ENCODE assay signal across 8 cellular contexts in genomic region chr20:57698191-57698866, GRCh38. TPM values are rescaled to one million over a fixed set of nuclear protein-coding genes. Genes with fewer than 3 reads are reported as not detected.
A peak's percentile ranks its signal among the peaks of the same experiment; 100 is the strongest.
DNase-seq lines count a peak whose midpoint lies in the region; FAIRE-seq and TF ChIP-seq lines count a peak whose summit lies in the region.

No MANE protein-coding gene starts in this region.

- H3K79me2 ChIP-seq in endothelial cell of umbilical vein (ENCODE audit: control insufficient read depth, insufficient read depth, low read length) (peaks cover 64% of the 10 kb centered on the region), H9 (ENCODE audit: insufficient read depth, low read length) (peaks cover 72% of the 10 kb centered on the region; the same call in 1 of the 2 replicates)

- H3K4me3 ChIP-seq in endothelial cell of umbilical vein (replicated peaks in 1 of 3; ENCODE audit: insufficient read depth in 1 of 3, low read depth in 1 of 3, low read length in 3 of 3) (peak overlapping the region in 1 of 3 experiments; percentile 25), neuronal stem cell (ENCODE audit: low read length in 2 of 2) (no peak overlapping the region)

- H3K9me3 ChIP-seq in endothelial cell of umbilical vein (replicated peaks; ENCODE audit: control insufficient read depth, insufficient read depth, low read length) (no peaks in the 10 kb centered on the region), H9 (ENCODE audit: control insufficient read depth, low read depth, low read length) (no peaks in the 10 kb centered on the region), neuronal stem cell (replicated peaks in 1 of 2; ENCODE audit: control insufficient read depth in 2 of 2, insufficient read depth in 1 of 2, low read depth in 1 of 2, low read length in 2 of 2) (no peaks in the 10 kb centered on the region)

- TF ChIP-seq CTCF in endothelial cell of umbilical vein (IDR thresholded peaks at IDR 0.05; ENCODE audit: extremely low read depth in 1 of 2, insufficient read depth in 1 of 2, low read depth in 1 of 2, low read length in 2 of 2), result no peak
- no peak for TF ChIP-seq CTCF in H9 (conservative IDR thresholded peaks at IDR 0.05)
- TF ChIP-seq CTCF in GM20000 (IDR thresholded peaks at IDR 0.05; ENCODE audit: extremely low read depth, missing control alignments), result no peak

- POLR2A ChIA-PET in endothelial cell of umbilical vein (lab: Charles Lee), result interaction anchor here (1.4 kb wide), 1 partner anchor 51 kb away, joined by 4 read pairs; no protein-coding TSS in a partner anchor

- no peak overlapping the region for H3K56ac ChIP-seq in H9 (ENCODE audit: insufficient read length, low read depth, low read length)

- peaks cover 0 to 6% of the 10 kb centered on the region in 2 experiments for H3K36me3 ChIP-seq in endothelial cell of umbilical vein (ENCODE audit: control insufficient read depth in 2 of 2, extremely low read depth in 1 of 2, insufficient read depth in 2 of 2, low read length in 2 of 2)
- no peaks in the 10 kb centered on the region for H3K36me3 ChIP-seq in neuronal stem cell (replicated peaks in 1 of 2; ENCODE audit: control insufficient read depth in 2 of 2, insufficient read depth in 2 of 2, low read length in 2 of 2)

- no peak overlapping the region for H2BK15ac ChIP-seq in H9 (ENCODE audit: low read depth, low read length)
- H2BK15ac ChIP-seq in neuronal stem cell (ENCODE audit: low read length), result no peak overlapping the region

- H3K4me1 Mint-ChIP-seq in H9, result peaks cover 19 to 65% of the 10 kb centered on the region in 2 experiments

- H3K27ac Mint-ChIP-seq in H9, result no peak overlapping the region; a peak in 1 of 7 replicates

- no peaks in the 10 kb centered on the region for H3K27me3 Mint-ChIP-seq in H9 (ENCODE audit: low read depth)

- H2BK12ac ChIP-seq in H9 (ENCODE audit: insufficient read length, low read depth, low read length) (no peak overlapping the region), neuronal stem cell (ENCODE audit: low read length) (no peak overlapping the region)

- TF ChIP-seq POLR2A in endothelial cell of umbilical vein (IDR thresholded peaks at IDR 0.05; ENCODE audit: low read depth, low read length), result peak; percentile 68

- H3T11ph ChIP-seq in H9 (ENCODE audit: low read length), result no peak overlapping the region

- H3K36me3 Mint-ChIP-seq in H9 (ENCODE audit: insufficient read depth in 1 of 3, low read depth in 3 of 3), result peaks cover 0 to 6% (median 0%) of the 10 kb centered on the region in 3 experiments; a peak in 2 of 7 replicates

- H2BK20ac ChIP-seq in H9 (ENCODE audit: low read depth, low read length, poor library complexity, severe bottlenecking), result no peak overlapping the region

- H3K4me3 Mint-ChIP-seq in H9, result no peak overlapping the region

- dilution Hi-C loops in endothelial cell of umbilical vein (cut with MboI; ENCODE audit: extremely low pct_ligation_motif_present, low sequenced_read_pairs), result no loop called here

- H3K4me1 ChIP-seq in endothelial cell of umbilical vein (ENCODE audit: control insufficient read depth, extremely low read depth, insufficient read depth, low read length) (peaks cover 30% of the 10 kb centered on the region), H9 (ENCODE audit: insufficient read depth, low read length) (peaks cover 2% of the 10 kb centered on the region; the same call in 1 of the 2 replicates), neuronal stem cell (ENCODE audit: control insufficient read depth in 2 of 2, insufficient read depth in 1 of 2, low read depth in 1 of 2, low read length in 2 of 2) (no peaks in the 10 kb centered on the region)

- WGBS in H9 (ENCODE audit: extremely low coverage, insufficient read length, low lambda C conversion rate), result no CpG with 5 or more reads among the region's 15 CpGs
- WGBS in neuronal stem cell (ENCODE audit: extremely low coverage in 2 of 2, insufficient read length in 2 of 2, insufficient replicate concordance in 1 of 2), 2 donors, result no CpG with 5 or more reads among the region's 15 CpGs

- H3K79me1 ChIP-seq in H9 (ENCODE audit: insufficient read depth, low read depth, low read length, poor library complexity, severe bottlenecking), result peaks cover 14% of the 10 kb centered on the region
- no peaks in the 10 kb centered on the region for H3K79me1 ChIP-seq in neuronal stem cell (ENCODE audit: low read depth, low read length)

- H4K91ac ChIP-seq in H9 (ENCODE audit: insufficient read length, low read depth, low read length) (no peak overlapping the region), neuronal stem cell (ENCODE audit: low read depth, low read length, poor library complexity) (no peak overlapping the region)

- peak; percentile 100 for FAIRE-seq in endothelial cell of umbilical vein (lab: Jason Lieb, UNC)

- H3K4ac ChIP-seq in H9 (ENCODE audit: low read depth, low read length) (no peak overlapping the region), neuronal stem cell (ENCODE audit: low read length) (no peak overlapping the region)

- no peak overlapping the region for H3K18ac ChIP-seq in H9 (ENCODE audit: insufficient read length, low read depth, low read length)
- H3K18ac ChIP-seq in neuronal stem cell (ENCODE audit: low read length), result no peak overlapping the region

- H3K9ac ChIP-seq in endothelial cell of umbilical vein (replicated peaks; ENCODE audit: extremely low read depth, insufficient read depth, low read length), result peak overlapping the region; percentile 61
- no peak overlapping the region for H3K9ac ChIP-seq in H9 (ENCODE audit: extremely low read depth, insufficient read length, low read length)
- H3K9ac ChIP-seq in neuronal stem cell (ENCODE audit: low read depth, low read length, poor library complexity), result no peak overlapping the region

- no peak overlapping the region for H2AK5ac ChIP-seq in H9 (ENCODE audit: insufficient read length, low read length)
- H2AK5ac ChIP-seq in neuronal stem cell (ENCODE audit: low read depth, low read length), result no peak overlapping the region

- H3K27me3 ChIP-seq in endothelial cell of umbilical vein (ENCODE audit: control insufficient read depth in 2 of 2, insufficient read depth in 2 of 2, low read length in 2 of 2), result no peaks in the 10 kb centered on the region
- no peaks in the 10 kb centered on the region for H3K27me3 ChIP-seq in H9 (ENCODE audit: insufficient read depth, low read length)
- peaks cover 0 to 3% (median 0%) of the 10 kb centered on the region in 3 experiments for H3K27me3 ChIP-seq in neuronal stem cell (ENCODE audit: control insufficient read depth in 3 of 3, insufficient read depth in 3 of 3, low read depth in 1 of 3, low read length in 3 of 3)

- H4K5ac ChIP-seq in H9 (ENCODE audit: insufficient read length, low read depth, low read length), result no peak overlapping the region

- CTCF ChIA-PET in endothelial cell of umbilical vein (lab: Charles Lee), result interaction anchor here (0.9 to 3.3 kb wide), 13 partner anchors 8 to 389 kb away, joined by 3 to 22 read pairs (median 5); partner anchors contain the start of gene PMEPA1

- H2BK120ac ChIP-seq in H9 (ENCODE audit: low read depth, low read length, poor library complexity, severe bottlenecking) (no peak overlapping the region), neuronal stem cell (ENCODE audit: low read depth, low read length) (no peak overlapping the region)

- DNase-seq in HT1080 (ENCODE audit: low read depth) (peak; percentile 100), endothelial cell of umbilical vein (ENCODE audit: low read depth, low spot score) (peak; percentile 99), H9 (no peak), neuronal stem cell (ENCODE audit: low spot score) (no peak), GM20000 (ENCODE audit: low spot score) (no peak), hippocampal formation (lab: John Stamatoyannopoulos, UW) (no peak)
- peak; percentile 38 for DNase-seq in activated CD4-positive, alpha-beta T cell treated with anti-CD3 and anti-CD28 coated beads, Interleukin-2, amount 50 U/mL, for 1 hour
- peak; percentile 89 for DNase-seq in stimulated activated CD4-positive, alpha-beta T cell treated with anti-CD3 and anti-CD28 coated beads, Interleukin-1b, Interleukin-23, amount 100 ng/mL, for 48 hours

- H2BK5ac ChIP-seq in H9 (ENCODE audit: insufficient read length, low read length) (no peak overlapping the region), neuronal stem cell (ENCODE audit: low read length) (no peak overlapping the region)

- H3K9me3 Mint-ChIP-seq in H9, result no peaks in the 10 kb centered on the region

- no peaks in the 10 kb centered on the region for H3K23me2 ChIP-seq in H9 (ENCODE audit: insufficient read length, low read depth, low read length, poor library complexity, severe bottlenecking)

- H4K20me1 ChIP-seq in endothelial cell of umbilical vein (replicated peaks; ENCODE audit: control insufficient read depth, extremely low read depth, insufficient read depth, low read length), result peaks cover 3% of the 10 kb centered on the region
- no peaks in the 10 kb centered on the region for H4K20me1 ChIP-seq in H9 (ENCODE audit: control insufficient read depth, insufficient read depth, insufficient read length)

- no TSS peak for BruUV-seq in endothelial cell of umbilical vein (replicated peaks; lab: Mats Ljungman, UMichigan)

- intact Hi-C loops in endothelial cell of umbilical vein (cut with micrococcal nuclease), result loop anchor here (1.0 kb wide), 7 partner anchors 12 to 376 kb away; partner anchors contain the start of gene PMEPA1

- H2AFZ ChIP-seq in endothelial cell of umbilical vein (ENCODE audit: low read depth, low read length), result no peak overlapping the region
- H2AFZ ChIP-seq in H9 (ENCODE audit: low read length), result no peak overlapping the region
- no peak overlapping the region for H2AFZ ChIP-seq in neuronal stem cell (ENCODE audit: low read length)

- no peak overlapping the region for H3K23ac ChIP-seq in H9 (ENCODE audit: insufficient read length, low read depth, low read length)
- H3K23ac ChIP-seq in neuronal stem cell (ENCODE audit: low read depth, low read length, poor library complexity), result no peak overlapping the region

- H3K4me2 ChIP-seq in endothelial cell of umbilical vein (ENCODE audit: insufficient read depth, low read length) (peak overlapping the region; percentile 71), H9 (ENCODE audit: insufficient read depth, insufficient read length, low read length) (no peak overlapping the region), neuronal stem cell (ENCODE audit: insufficient read depth, low read length, poor library complexity, severe bottlenecking) (no peak overlapping the region)

- H3K9me1 ChIP-seq in endothelial cell of umbilical vein (replicated peaks; ENCODE audit: control insufficient read depth, extremely low read depth, insufficient read depth, low read length), result no peaks in the 10 kb centered on the region

- H3K27ac ChIP-seq in endothelial cell of umbilical vein (ENCODE audit: insufficient read depth, low read depth, low read length) (peak overlapping the region; percentile 80), H9 (ENCODE audit: insufficient read length, low read depth, low read length) (no peak overlapping the region), neuronal stem cell (replicated peaks; ENCODE audit: low read length) (no peak overlapping the region)

- no peak overlapping the region for H3K14ac ChIP-seq in H9 (ENCODE audit: insufficient read depth, low read length)
- no peak overlapping the region for H3K14ac ChIP-seq in neuronal stem cell (ENCODE audit: low read length)

- H4K8ac ChIP-seq in H9 (replicated peaks; ENCODE audit: insufficient read length, low read depth, low read length) (no peak overlapping the region), neuronal stem cell (ENCODE audit: low read depth, low read length) (no peak overlapping the region)

RNA-seq across cellular contexts. Expression of gene PMEPA1, which starts 11.5 kb away (rescaled TPM):
- total RNA-seq in HT1080 (2014; rRNA removed; shearing (Covaris generic)), result 6.3 and 7.9 TPM in 2 replicates
- polyA plus RNA-seq in HT1080 (2015; cell fraction: cytosol; rRNA removed), result 28.7 and 32.4 TPM in 2 replicates
- polyA plus RNA-seq in HT1080 (2015; cell fraction: nucleus; rRNA removed), result 20.0 and 24.3 TPM in 2 replicates
- 31.6 and 47.1 TPM in 2 replicates for total RNA-seq in endothelial cell of umbilical vein
- 33.2 and 53.9 TPM in 2 replicates for polyA plus RNA-seq in endothelial cell of umbilical vein
- polyA plus RNA-seq in endothelial cell of umbilical vein (2011; cell fraction: cytosol; rRNA removed), result 13.6 and 20.4 TPM in 2 replicates
- polyA plus RNA-seq in endothelial cell of umbilical vein (2011; cell fraction: nucleus; rRNA removed), result 10.5 and 10.8 TPM in 2 replicates
- 18.8 and 25.3 TPM in 2 replicates for polyA plus RNA-seq in endothelial cell of umbilical vein (2012)
- 20.7 and 21.9 TPM in 2 replicates for polyA minus RNA-seq in endothelial cell of umbilical vein
- polyA minus RNA-seq in endothelial cell of umbilical vein (2011; cell fraction: cytosol; rRNA and poly(A)+ RNA removed), result 8.5 TPM
- polyA minus RNA-seq in endothelial cell of umbilical vein (2011; cell fraction: nucleus; rRNA and poly(A)+ RNA removed), result 5.9 and 6.2 TPM in 2 replicates
- 34.6 and 35.7 TPM in 2 replicates for total RNA-seq in H9 (2021)
- polyA plus RNA-seq in neuronal stem cell (2013, experiment 1 of 2), result 0.10 TPM
- 0.08 TPM for polyA plus RNA-seq in neuronal stem cell (2013, experiment 2 of 2)

Comparison
In these comparisons a context has a peak if more than half of its experiments do, and no peak if none do; other contexts are left out.
1. DNase-seq: peak in HT1080 (single experiment), activated CD4-positive, alpha-beta T cell treated with anti-CD3 and anti-CD28 coated beads, Interleukin-2, amount 50 U/mL, for 1 hour (single experiment), endothelial cell of umbilical vein (single experiment) and stimulated activated CD4-positive, alpha-beta T cell treated with anti-CD3 and anti-CD28 coated beads, Interleukin-1b, Interleukin-23, amount 100 ng/mL, for 48 hours (single experiment); none in H9 (single experiment), neuronal stem cell (single experiment), GM20000 (single experiment) and hippocampal formation (0 of 2).